ENCODE assay signal across 8 cellular contexts in genomic region chr22:50544078-50544745, GRCh38. TPM values are rescaled to one million over a fixed set of nuclear protein-coding genes. Genes with fewer than 3 reads are reported as not detected.
DNase-seq lines count a peak whose midpoint lies in the region; ATAC-seq and TF ChIP-seq lines count a peak whose summit lies in the region.

No MANE protein-coding gene starts in this region.

- ATAC-seq in CD4-positive, alpha-beta T cell (ENCODE audit: poor library complexity), result peak; percentile 48
- ATAC-seq in activated B cell treated with CpG ODN at 0.5 μM for 24 hours (ENCODE audit: low read depth) (peak; percentile 38), HG03378 (IDR thresholded peaks at IDR 0.05; ENCODE audit: unreplicated experiment) (no peak)

- CTCF ChIA-PET in CD4-positive, alpha-beta T cell (lab: Charles Lee), result interaction anchor here (2.7 to 3.0 kb wide), 2 partner anchors 18 to 19 kb away, joined by 17 to 22 read pairs; partner anchors contain the start of genes SCO2 and SYCE3
- CTCF ChIA-PET in activated B cell treated with CpG ODN at 0.5 μM for 24 hours (lab: Charles Lee), result interaction anchor here (1.0 kb wide), 1 partner anchor 19 kb away, joined by 6 read pairs; the partner anchor contains the start of gene SCO2

- POLR2A ChIA-PET in CD4-positive, alpha-beta T cell (lab: Charles Lee), result interaction anchor here (0.7 to 3.0 kb wide), 8 partner anchors 13 to 608 kb away, joined by 3 to 37 read pairs (median 8); partner anchors contain the start of genes CHKB, LMF2, NCAPH2 and SCO2
- POLR2A ChIA-PET in activated B cell treated with CpG ODN at 0.5 μM for 24 hours (lab: Charles Lee), result interaction anchor here (0.6 to 16.7 kb wide), 5 partner anchors 11 to 36 kb away, joined by 3 to 946 read pairs (median 6); partner anchors contain the start of genes LMF2, NCAPH2, SCO2 and SYCE3

- peak; percentile 62 to 89 (median 76) for DNase-seq in CD4-positive, alpha-beta T cell
- DNase-seq in HL-60 (ENCODE audit: low read depth in 1 of 2, low spot score in 1 of 2) (peak in 1 of 2 experiments; percentile 79), activated B cell treated with CpG ODN at 0.5 μM for 24 hours (peak; percentile 80), cardiac fibroblast (ENCODE audit: low read depth in 2 of 2) (peak; percentile 65 to 67), left kidney (ENCODE audit: low read depth, low spot score) (peak; percentile 89), NCI-H2029 (lab: John Stamatoyannopoulos, UW) (no peak)
- DNase-seq in stimulated activated CD4-positive, alpha-beta T cell treated with anti-CD3 and anti-CD28 coated beads, TNF-alpha, amount 100 ng/mL, for 24 hours (ENCODE audit: low read depth in 3 of 3), result peak; percentile 66 to 83 (median 66)

- TF ChIP-seq CTCF in CD4-positive, alpha-beta T cell (IDR thresholded peaks at IDR 0.05), result peak; percentile 67
- TF ChIP-seq CTCF in HL-60 (IDR thresholded peaks at IDR 0.05; ENCODE audit: insufficient read depth, low read length), result peak; percentile 21
- no peak for TF ChIP-seq CTCF in activated B cell treated with CpG ODN at 0.5 μM for 24 hours (IDR thresholded peaks at IDR 0.05)
- TF ChIP-seq CTCF in cardiac fibroblast (IDR thresholded peaks at IDR 0.05; ENCODE audit: low read depth, low read length), result peak; percentile 43

- H3K4me1 Mint-ChIP-seq in CD4-positive, alpha-beta T cell (ENCODE audit: low read depth), result peaks cover 45% of the 10 kb centered on the region
- H3K4me1 Mint-ChIP-seq in activated B cell treated with CpG ODN at 0.5 μM for 24 hours, result peaks cover 56% of the 10 kb centered on the region

- H3K27ac Mint-ChIP-seq in CD4-positive, alpha-beta T cell, result peak overlapping the region; percentile 83
- H3K27ac Mint-ChIP-seq in activated B cell treated with CpG ODN at 0.5 μM for 24 hours, result peak overlapping the region; percentile 82

- H3K36me3 Mint-ChIP-seq in CD4-positive, alpha-beta T cell (ENCODE audit: low read depth), result no peaks in the 10 kb centered on the region
- peaks cover 9% of the 10 kb centered on the region for H3K36me3 Mint-ChIP-seq in activated B cell treated with CpG ODN at 0.5 μM for 24 hours (ENCODE audit: low read depth)

- peak overlapping the region; percentile 74 for H3K4me3 Mint-ChIP-seq in CD4-positive, alpha-beta T cell
- H3K4me3 Mint-ChIP-seq in activated B cell treated with CpG ODN at 0.5 μM for 24 hours, result peak overlapping the region; percentile 60

- no peaks in the 10 kb centered on the region for H3K27me3 ChIP-seq in CD4-positive, alpha-beta T cell (ENCODE audit: control insufficient read depth, insufficient read depth, low read length)
- no peaks in the 10 kb centered on the region for H3K27me3 ChIP-seq in HL-60 (ENCODE audit: insufficient read depth, poor library complexity, severe bottlenecking)

- H3K27ac ChIP-seq in CD4-positive, alpha-beta T cell (ENCODE audit: low read depth, low read length), result peak overlapping the region; percentile 27
- peak overlapping the region; percentile 33 for H3K27ac ChIP-seq in HL-60 (replicated peaks)

- intact Hi-C loops in CD4-positive, alpha-beta T cell (cut with DNase I, micrococcal nuclease), result loop anchor here (2.0 kb wide), 3 partner anchors 13 to 77 kb away; partner anchors contain the start of genes SYCE3 (in 1 of the 2) and TYMP (in 1 of the 2)
- intact Hi-C loops in activated B cell treated with CpG ODN at 0.5 μM for 24 hours (cut with micrococcal nuclease), result loop anchor here (1.0 to 10.0 kb wide), 6 partner anchors 13 to 579 kb away; partner anchors contain the start of gene PIM3

- no peaks in the 10 kb centered on the region for H3K9me3 Mint-ChIP-seq in CD4-positive, alpha-beta T cell
- H3K9me3 Mint-ChIP-seq in activated B cell treated with CpG ODN at 0.5 μM for 24 hours, result peaks cover 2% of the 10 kb centered on the region

- H3K9me3 ChIP-seq in CD4-positive, alpha-beta T cell (ENCODE audit: control insufficient read depth, low read length), result no peaks in the 10 kb centered on the region

- no peaks in the 10 kb centered on the region for H3K27me3 Mint-ChIP-seq in CD4-positive, alpha-beta T cell
- no peaks in the 10 kb centered on the region for H3K27me3 Mint-ChIP-seq in activated B cell treated with CpG ODN at 0.5 μM for 24 hours

- no peak overlapping the region for H3K4me3 ChIP-seq in HL-60 (replicated peaks; ENCODE audit: insufficient read depth, low read length)
- H3K4me3 ChIP-seq in cardiac fibroblast (replicated peaks in 1 of 2; ENCODE audit: low read depth in 2 of 2, low read length in 2 of 2), result peak overlapping the region in 1 of 2 donors; percentile 7

RNA-seq across cellular contexts. Expression of gene KLHDC7B, which starts 1.5 kb away (rescaled TPM):
- 1 to 10 TPM; 2.3 TPM for total RNA-seq in CD4-positive, alpha-beta T cell
- 4.9 and 5.2 TPM in 2 replicates for total RNA-seq in activated B cell treated with CpG ODN at 0.5 μM for 24 hours

RNA-seq across cellular contexts. Expression of gene TYMP, which starts 14.4 kb away (rescaled TPM):
- total RNA-seq in CD4-positive, alpha-beta T cell, result 10 to 100 TPM in 1 of 2 experiments, 1 to 10 TPM in 1; 9.9 to 10.0 TPM
- 91.8 and 92.9 TPM in 2 replicates for total RNA-seq in activated B cell treated with CpG ODN at 0.5 μM for 24 hours

RNA-seq across cellular contexts. Expression of gene SYCE3, which starts 18.5 kb away (rescaled TPM):
- not detected for total RNA-seq in CD4-positive, alpha-beta T cell
- not detected in 2 replicates for total RNA-seq in activated B cell treated with CpG ODN at 0.5 μM for 24 hours

RNA-seq across cellular contexts. Expression of gene SCO2, which starts 18.8 kb away (rescaled TPM):
- 1 to 10 TPM in 1 of 2 experiments, under 1 TPM in 1; 0.61 to 5.6 TPM for total RNA-seq in CD4-positive, alpha-beta T cell
- total RNA-seq in activated B cell treated with CpG ODN at 0.5 μM for 24 hours, result 7.1 and 11.6 TPM in 2 replicates

RNA-seq across cellular contexts. Expression of gene CPT1B, which starts 34.0 kb away (rescaled TPM):
- total RNA-seq in CD4-positive, alpha-beta T cell, result 10 to 100 TPM; 59.1 to 68.3 TPM
- total RNA-seq in activated B cell treated with CpG ODN at 0.5 μM for 24 hours, result 32.2 and 33.5 TPM in 2 replicates
